15 cellular contexts compared by ENCODE assay signal in the genomic region with DNA sequence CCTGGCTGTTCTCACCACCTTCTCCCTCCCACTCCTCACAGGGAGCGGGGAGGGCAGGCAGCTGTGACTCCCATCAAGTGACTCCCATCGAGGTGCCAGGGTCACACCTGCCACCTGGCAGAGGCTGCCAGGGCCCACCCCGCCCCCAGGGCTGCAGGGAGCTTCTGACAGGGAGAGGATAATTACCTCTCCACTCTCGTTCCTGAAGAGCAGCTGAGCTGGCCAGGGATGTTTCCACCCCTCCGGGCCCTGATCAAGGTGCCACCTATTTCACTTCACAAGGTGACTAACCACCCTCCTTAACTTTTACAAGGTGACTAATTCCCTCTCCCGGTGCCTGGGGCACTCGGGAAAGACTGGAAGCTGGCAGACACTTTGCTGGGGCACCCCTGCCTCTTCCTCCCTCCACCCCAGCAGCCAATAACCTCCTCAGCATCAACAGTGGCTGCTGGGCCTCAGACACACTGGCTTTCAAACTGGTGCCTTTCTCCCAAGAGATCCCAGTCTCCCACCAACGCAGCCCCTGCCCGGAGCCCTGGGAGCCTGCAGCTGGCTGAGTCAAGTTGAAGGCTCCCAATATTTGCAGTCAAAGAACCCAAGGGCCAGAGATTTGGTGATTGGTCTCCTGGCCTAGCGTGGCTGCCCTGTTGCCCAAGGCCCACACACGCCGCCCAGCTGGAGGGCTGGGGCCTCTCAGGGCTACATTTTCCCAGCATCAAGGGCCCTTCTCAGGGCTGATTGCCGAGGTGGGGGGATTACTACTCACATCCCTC. TPM values are rescaled to one million over a fixed set of nuclear protein-coding genes. Genes with fewer than 3 reads are reported as not detected.
DNase-seq lines count a peak whose midpoint lies in the region; ATAC-seq and TF ChIP-seq lines count a peak whose summit lies in the region.
"Had no signal": no experiment of that assay in that cellular context is flagged by ENCODE, and none has a peak within 500 bp of the region (broad histone marks: within the 10 kb centered on the region; RNA-seq: fewer than 3 reads in every experiment).

No MANE protein-coding gene starts in this region.

- H3K27ac ChIP-seq in vagina: no peak overlapping the region
- H3K27ac ChIP-seq in CD8-positive, alpha-beta memory T cell (ENCODE audit: low read depth, low read length): no peak overlapping the region
- H3K27ac ChIP-seq: HL-60 had no signal

- H3K4me1 ChIP-seq in mucosa of descending colon (ENCODE audit: low read depth) (no peaks in the 10 kb centered on the region), vagina (peaks cover 36% of the 10 kb centered on the region)
- H3K4me1 ChIP-seq in CD8-positive, alpha-beta memory T cell (ENCODE audit: insufficient read depth, low read length): peaks cover 5% of the 10 kb centered on the region
- H3K4me1 ChIP-seq: uterus had no signal

- DNase-seq in H4 (ENCODE audit: low spot score) (peak; percentile 21), NCI-H2081 (lab: John Stamatoyannopoulos, UW) (peak; percentile 92 to 98), SHP77 (lab: John Stamatoyannopoulos, UW) (peak; percentile 32 to 54), mucosa of descending colon (peak in 1 of 3 donors; percentile 48), vagina (ENCODE audit: extremely low spot score in 2 of 2) (no peak), posterior vena cava (ENCODE audit: low spot score) (no peak)
- DNase-seq in CD8-positive, alpha-beta memory T cell: no peak
- DNase-seq: CD4-positive, CD25-positive, alpha-beta regulatory T cell; Right ventricle myocardium superior; uterus had no signal

- TF ChIP-seq CTCF in mucosa of descending colon (IDR thresholded peaks at IDR 0.05) (no peak), vagina (IDR thresholded peaks at IDR 0.05) (no peak)

- ATAC-seq in mucosa of descending colon (peak; percentile 40), HG02759 (IDR thresholded peaks at IDR 0.05; ENCODE audit: unreplicated experiment) (no peak)
- ATAC-seq: natural killer cell treated with Interleukin-12 subunit alpha and Interleukin-12 subunit beta and Interleukin-15 and Interleukin-18, amount 100 ng/mL, for 72 hours; WTC11 had no signal

- H3K9me3 ChIP-seq in mucosa of descending colon: no peaks in the 10 kb centered on the region
- H3K9me3 ChIP-seq in vagina: no peaks in the 10 kb centered on the region
- H3K9me3 ChIP-seq in CD8-positive, alpha-beta memory T cell (ENCODE audit: low read length): no peaks in the 10 kb centered on the region
- H3K9me3 ChIP-seq: uterus had no signal

- no peak overlapping the region for H3K27ac Mint-ChIP-seq in CD8-positive, alpha-beta memory T cell
- H3K27ac Mint-ChIP-seq: natural killer cell treated with Interleukin-12 subunit alpha and Interleukin-12 subunit beta and Interleukin-15 and Interleukin-18, amount 100 ng/mL, for 72 hours; WTC11 had no signal

- no peak overlapping the region for H3K4me3 ChIP-seq in mucosa of descending colon
- no peak overlapping the region for H3K4me3 ChIP-seq in vagina
- H3K4me3 ChIP-seq in CD8-positive, alpha-beta memory T cell (ENCODE audit: low read length): no peak overlapping the region
- H3K4me3 ChIP-seq: uterus had no signal

- no peaks in the 10 kb centered on the region for H3K27me3 Mint-ChIP-seq in CD8-positive, alpha-beta memory T cell
- H3K27me3 Mint-ChIP-seq: CD4-positive, CD25-positive, alpha-beta regulatory T cell; central memory CD8-positive, alpha-beta T cell had no signal

- peaks cover 2 to 4% (median 3%) of the 10 kb centered on the region in 3 donors for H3K4me1 Mint-ChIP-seq in CD8-positive, alpha-beta memory T cell

- no peak for TF ChIP-seq POLR2A in vagina (IDR thresholded peaks at IDR 0.05)

- POLR2A ChIA-PET in CD8-positive, alpha-beta memory T cell (lab: Charles Lee): interaction anchor here (0.7 kb wide), 1 partner anchor 35 kb away, joined by 4 read pairs; no protein-coding TSS in a partner anchor

- no peaks in the 10 kb centered on the region for H3K36me3 Mint-ChIP-seq in CD8-positive, alpha-beta memory T cell
- H3K36me3 Mint-ChIP-seq: CD4-positive, CD25-positive, alpha-beta regulatory T cell; natural killer cell treated with Interleukin-12 subunit alpha and Interleukin-12 subunit beta and Interleukin-15 and Interleukin-18, amount 100 ng/mL, for 72 hours; WTC11 had no signal

- H3K36me3 ChIP-seq in mucosa of descending colon (ENCODE audit: low read depth) (no peaks in the 10 kb centered on the region), vagina (no peaks in the 10 kb centered on the region)
- no peaks in the 10 kb centered on the region for H3K36me3 ChIP-seq in CD8-positive, alpha-beta memory T cell (ENCODE audit: insufficient read depth, low read length)
- H3K36me3 ChIP-seq: uterus had no signal

- intact Hi-C loops in mucosa of descending colon (cut with DNase I, micrococcal nuclease): loop anchor here in 1 of 2 donors (5.0 kb wide), 1 partner anchor 53 kb away; no protein-coding TSS in a partner anchor
- intact Hi-C loops in vagina (cut with DNase I): loop anchor here (5.0 kb wide), 1 partner anchor 48 kb away; a partner anchor contains a TSS
- intact Hi-C loops in posterior vena cava (cut with DNase I): no loop called here

- no peaks in the 10 kb centered on the region for H3K27me3 ChIP-seq in vagina
- H3K27me3 ChIP-seq in CD8-positive, alpha-beta memory T cell (ENCODE audit: insufficient read depth, low read length, poor library complexity, severe bottlenecking): no peaks in the 10 kb centered on the region
- H3K27me3 ChIP-seq: uterus had no signal

- CTCF ChIA-PET in CD8-positive, alpha-beta memory T cell (lab: Charles Lee): no interaction called here

- H3K4me3 Mint-ChIP-seq in CD8-positive, alpha-beta memory T cell: no peak overlapping the region
- H3K4me3 Mint-ChIP-seq: CD4-positive, CD25-positive, alpha-beta regulatory T cell; central memory CD8-positive, alpha-beta T cell; natural killer cell treated with Interleukin-12 subunit alpha and Interleukin-12 subunit beta and Interleukin-15 and Interleukin-18, amount 100 ng/mL, for 72 hours; WTC11 had no signal

- no peaks in the 10 kb centered on the region for H3K9me3 Mint-ChIP-seq in CD8-positive, alpha-beta memory T cell
- H3K9me3 Mint-ChIP-seq: CD4-positive, CD25-positive, alpha-beta regulatory T cell; central memory CD8-positive, alpha-beta T cell; natural killer cell treated with Interleukin-12 subunit alpha and Interleukin-12 subunit beta and Interleukin-15 and Interleukin-18, amount 100 ng/mL, for 72 hours; WTC11 had no signal

RNA-seq across cellular contexts. Expression of a gene that starts 22.0 kb away (rescaled TPM):
- total RNA-seq in H4 (2014; rRNA removed; shearing (Covaris generic)): 1.0 and 1.2 TPM in 2 replicates
- total RNA-seq in mucosa of descending colon (10 to 100 TPM in 2 of 3 donors, 1 to 10 TPM in 1; 7.8 to 15.6 (median 10.2) TPM), vagina (0.25 TPM), posterior vena cava (1 to 10 TPM; 3.1 to 3.7 TPM)
- under 1 TPM; 0.70 to 0.93 TPM for total RNA-seq in CD8-positive, alpha-beta memory T cell
- polyA plus RNA-seq in CD8-positive, alpha-beta memory T cell: 0.63 TPM

RNA-seq across cellular contexts. Expression of a gene that starts 50.2 kb away (rescaled TPM):
- 0.68 and 0.83 TPM in 2 replicates for total RNA-seq in H4 (2014; rRNA removed; shearing (Covaris generic))
- total RNA-seq in mucosa of descending colon (10 to 100 TPM in 2 of 3 donors, 1 to 10 TPM in 1; 7.2 to 12.0 (median 11.9) TPM), vagina (1.5 TPM), posterior vena cava (1 to 10 TPM; 1.8 to 2.4 TPM)
- total RNA-seq in CD8-positive, alpha-beta memory T cell: under 1 TPM; 0.11 to 0.20 TPM
- not detected for polyA plus RNA-seq in CD8-positive, alpha-beta memory T cell

Comparison
In these comparisons a context has a peak if more than half of its experiments do, and no peak if none do; other contexts are left out.
1. DNase-seq: peak in H4 (single experiment), NCI-H2081 (2 of 2) and SHP77 (2 of 2); none in vagina (0 of 2), CD8-positive, alpha-beta memory T cell (0 of 5) and posterior vena cava (single experiment).